18 cellular contexts compared by ENCODE assay signal in the genomic region with DNA sequence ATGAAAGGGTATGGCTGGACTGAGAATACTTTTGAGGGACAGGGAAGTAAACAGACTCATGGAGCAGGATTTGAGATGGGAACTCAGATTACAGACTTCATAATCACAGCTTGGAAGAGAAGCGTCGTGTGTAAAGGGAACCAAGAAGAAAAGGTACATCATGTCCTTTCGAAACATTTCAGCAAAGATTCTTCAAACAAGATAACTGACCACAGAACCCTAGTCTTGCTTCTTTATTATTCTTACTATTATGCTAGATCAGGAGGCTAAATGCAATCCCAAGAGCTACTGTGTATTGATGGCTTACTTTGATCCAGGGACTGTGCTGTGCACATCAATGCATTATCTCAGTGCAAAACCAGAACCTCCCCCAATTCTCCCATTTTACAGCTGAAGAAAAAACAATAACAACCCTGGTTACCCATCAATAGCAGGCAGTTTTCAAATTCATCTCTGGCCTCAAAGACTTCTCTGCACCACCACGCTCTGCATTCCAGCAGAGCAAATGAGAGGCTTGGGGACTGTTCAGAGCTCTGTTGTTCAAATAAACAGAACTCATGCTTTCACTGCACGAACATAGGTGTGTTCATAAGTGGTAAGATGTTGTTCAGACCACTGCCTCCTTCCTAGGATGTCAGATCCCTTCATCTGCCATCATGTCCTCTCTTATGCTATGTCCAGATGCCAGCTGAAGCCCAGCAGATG.
DNase-seq lines count a peak whose midpoint lies in the region; ATAC-seq and TF ChIP-seq lines count a peak whose summit lies in the region.
"Had no signal": no experiment of that assay in that cellular context is flagged by ENCODE, and none has a peak within 500 bp of the region (broad histone marks: within the 10 kb centered on the region; RNA-seq: fewer than 3 reads in every experiment).

No MANE protein-coding gene starts in this region.

- no peak overlapping the region for H2AFZ ChIP-seq in Loucy (ENCODE audit: low read length)

- peak overlapping the region; percentile 9 for H3K4me2 ChIP-seq in Loucy (ENCODE audit: low read depth, low read length, poor library complexity, severe bottlenecking)

- no peak for TF ChIP-seq EP300 in esophagus muscularis mucosa (IDR thresholded peaks at IDR 0.05)

- H3F3A ChIP-seq in Loucy (ENCODE audit: low read depth): no peaks in the 10 kb centered on the region

- H3K36me3 ChIP-seq in Loucy (ENCODE audit: insufficient read depth, low read length) (no peaks in the 10 kb centered on the region), esophagus muscularis mucosa (no peaks in the 10 kb centered on the region), mesodermal cell (ENCODE audit: control insufficient read depth, insufficient read depth, low read length) (no peaks in the 10 kb centered on the region), upper lobe of right lung (no peaks in the 10 kb centered on the region)

- H4K20me1 ChIP-seq in Loucy (ENCODE audit: insufficient read depth, low read length, poor library complexity, severe bottlenecking): no peaks in the 10 kb centered on the region

- H3K9me2 ChIP-seq in Loucy (replicated peaks; ENCODE audit: low read depth, low read length): no peaks in the 10 kb centered on the region

- H3K4me1 ChIP-seq in Loucy (ENCODE audit: insufficient read depth, low read length, poor library complexity, severe bottlenecking): peaks cover 13% of the 10 kb centered on the region
- peaks cover 19 to 39% (median 29%) of the 10 kb centered on the region in 4 donors for H3K4me1 ChIP-seq in esophagus muscularis mucosa
- H3K4me1 ChIP-seq in mesodermal cell (ENCODE audit: control insufficient read depth, insufficient read depth, low read length, poor library complexity, severe bottlenecking): no peaks in the 10 kb centered on the region
- H3K4me1 ChIP-seq in upper lobe of right lung: peaks cover 6% of the 10 kb centered on the region

- no peaks in the 10 kb centered on the region; the same call in 1 of the 2 replicates for H3K9me3 ChIP-seq in Loucy (ENCODE audit: insufficient read depth, low read depth, low read length)
- no peaks in the 10 kb centered on the region for H3K9me3 ChIP-seq in esophagus muscularis mucosa
- peaks cover 22% of the 10 kb centered on the region for H3K9me3 ChIP-seq in mesodermal cell (ENCODE audit: control insufficient read depth, low read length)
- H3K9me3 ChIP-seq in upper lobe of right lung: no peaks in the 10 kb centered on the region

- TF ChIP-seq POLR2A in esophagus muscularis mucosa (IDR thresholded peaks at IDR 0.05; ENCODE audit: low read depth): no peak

- H3K4me3 ChIP-seq in Loucy (ENCODE audit: low read length, poor library complexity, severe bottlenecking): no peak overlapping the region
- H3K4me3 ChIP-seq in esophagus muscularis mucosa: no peak overlapping the region
- no peak overlapping the region for H3K4me3 ChIP-seq in mesodermal cell (ENCODE audit: extremely low read depth, insufficient read depth, low read length, poor library complexity, severe bottlenecking)
- H3K4me3 ChIP-seq in upper lobe of right lung: no peak overlapping the region

- WGBS in esophagus muscularis mucosa: 61% methylated on average over 5 of the region's 5 CpGs
- 93% methylated on average over 3 of the region's 5 CpGs; no CpG with 5 or more reads in 1 of the 2 experiments for WGBS in mesodermal cell (ENCODE audit: insufficient coverage in 2 of 2), 2 experiments

- H3K79me2 ChIP-seq in Loucy (ENCODE audit: insufficient read depth, low read length): no peaks in the 10 kb centered on the region

- DNase-seq in esophagus muscularis mucosa (ENCODE audit: extremely low spot score): peak; percentile 86
- DNase-seq in upper lobe of right lung: no peak
- no peak for DNase-seq in RKO (ENCODE audit: low spot score)
- no peak for DNase-seq in retina
- DNase-seq in NCI-H1694 (lab: John Stamatoyannopoulos, UW): no peak
- DNase-seq: ACHN; Calu3; CD4-positive, CD25-positive, alpha-beta regulatory T cell; DMS79 treated with DMSO at 0.1 percent for 48 hours; HFFc6; Kasumi-1; NCI-H1930; NCI-H69; NK-92 treated with Interleukin-12 subunit alpha and Interleukin-12 subunit beta, amount 100 ng/mL, for 24 hours; SHP77 treated with DMSO at 0.1 percent for 48 hours had no signal

- peak; percentile 72 for ATAC-seq in upper lobe of right lung
- ATAC-seq: SK-N-SH treated with all-trans-retinoic acid at 6 μM for 48 hours had no signal

- H3K27ac ChIP-seq in esophagus muscularis mucosa (replicated peaks in 1 of 4): peak overlapping the region in 1 of 4 donors; percentile 31
- peak overlapping the region; percentile 36 for H3K27ac ChIP-seq in mesodermal cell (ENCODE audit: low read depth, low read length, severe bottlenecking)
- H3K27ac ChIP-seq in upper lobe of right lung: no peak overlapping the region

- H3K9ac ChIP-seq in Loucy (ENCODE audit: low read depth, low read length, poor library complexity, severe bottlenecking): no peak overlapping the region

- intact Hi-C loops in esophagus muscularis mucosa (cut with DNase I) (no loop called here), upper lobe of right lung (cut with DNase I) (no loop called here)

- no peaks in the 10 kb centered on the region for H3K27me3 ChIP-seq in Loucy (ENCODE audit: insufficient read depth, low read length, poor library complexity, severe bottlenecking)
- no peaks in the 10 kb centered on the region for H3K27me3 ChIP-seq in esophagus muscularis mucosa
- H3K27me3 ChIP-seq in upper lobe of right lung: no peaks in the 10 kb centered on the region

- no peak for TF ChIP-seq CTCF in Loucy (conservative IDR thresholded peaks at IDR 0.05; ENCODE audit: low read length)
- TF ChIP-seq CTCF in esophagus muscularis mucosa (IDR thresholded peaks at IDR 0.05): no peak
- TF ChIP-seq CTCF in upper lobe of right lung (IDR thresholded peaks at IDR 0.05): no peak
